Comparison of ENCODE assay signal across 15 cellular contexts in genomic region chr4:22668301-22668700, GRCh38.
DNase-seq lines count a peak whose midpoint lies in the region; ATAC-seq and TF ChIP-seq lines count a peak whose summit lies in the region.
"Had no signal": no experiment of that assay in that cellular context is flagged by ENCODE, and none has a peak within 500 bp of the region (broad histone marks: within the 10 kb centered on the region; RNA-seq: fewer than 3 reads in every experiment).

No MANE protein-coding gene starts in this region.

- no peaks in the 10 kb centered on the region for H3K9me3 Mint-ChIP-seq in activated naive CD8-positive, alpha-beta T cell (ENCODE audit: low read depth)
- no peaks in the 10 kb centered on the region for H3K9me3 Mint-ChIP-seq in activated naive CD8-positive, alpha-beta T cell treated with anti-CD3 and anti-CD28 coated beads, Interleukin-2, amount 50 U/mL, for 24 hours
- no peaks in the 10 kb centered on the region for H3K9me3 Mint-ChIP-seq in T-helper 2 cell treated with Interferon-gamma antibody and Interleukin-4, amounts not matched to agents 5 μg/mL and 100 μg/mL, for 36 hours

- TF ChIP-seq CTCF in fibroblast of pulmonary artery (IDR thresholded peaks at IDR 0.05; ENCODE audit: low read length, missing control alignments): no peak

- peaks cover 52% of the 10 kb centered on the region for H3K4me1 Mint-ChIP-seq in activated naive CD8-positive, alpha-beta T cell (ENCODE audit: low read depth)
- H3K4me1 Mint-ChIP-seq in activated naive CD8-positive, alpha-beta T cell treated with anti-CD3 and anti-CD28 coated beads, Interleukin-2, amount 50 U/mL, for 24 hours: peaks cover 32% of the 10 kb centered on the region
- peaks cover 42% of the 10 kb centered on the region for H3K4me1 Mint-ChIP-seq in T-helper 2 cell treated with Interferon-gamma antibody and Interleukin-4, amounts not matched to agents 5 μg/mL and 100 μg/mL, for 36 hours (ENCODE audit: low read depth)

- no peak for DNase-seq in activated naive CD8-positive, alpha-beta T cell treated with anti-CD3 and anti-CD28 coated beads, Interleukin-2, amount 50 U/mL, for 24 hours
- DNase-seq in T-helper 2 cell treated with Interferon-gamma antibody and Interleukin-4, amounts not matched to agents 5 μg/mL and 100 μg/mL, for 36 hours (ENCODE audit: low spot score): no peak
- DNase-seq in fibroblast of pulmonary artery (ENCODE audit: low read depth) (peak; percentile 75), stromal cell of bone marrow (ENCODE audit: low read depth) (peak; percentile 42), SKM-1 treated with dmso at 0.1 percent for 144 hours (lab: John Stamatoyannopoulos, UW; ENCODE audit: unreplicated experiment) (no peak), GM19240 (ENCODE audit: insufficient read length, low spot score) (no peak), NCI-H1105 treated with DMSO at 0.1 percent for 48 hours (lab: John Stamatoyannopoulos, UW) (no peak)
- DNase-seq: BE2C; effector memory CD4-positive, alpha-beta T cell; left colon; NCI-H1048; NCI-H446 treated with DMSO at 0.1 percent for 48 hours; T1000 had no signal

- H3K4me3 Mint-ChIP-seq in activated naive CD8-positive, alpha-beta T cell: peak overlapping the region; percentile 48
- H3K4me3 Mint-ChIP-seq in activated naive CD8-positive, alpha-beta T cell treated with anti-CD3 and anti-CD28 coated beads, Interleukin-2, amount 50 U/mL, for 24 hours: no peak overlapping the region
- peak overlapping the region; percentile 46 for H3K4me3 Mint-ChIP-seq in T-helper 2 cell treated with Interferon-gamma antibody and Interleukin-4, amounts not matched to agents 5 μg/mL and 100 μg/mL, for 36 hours

- no peaks in the 10 kb centered on the region for H3K27me3 Mint-ChIP-seq in activated naive CD8-positive, alpha-beta T cell
- no peaks in the 10 kb centered on the region for H3K27me3 Mint-ChIP-seq in activated naive CD8-positive, alpha-beta T cell treated with anti-CD3 and anti-CD28 coated beads, Interleukin-2, amount 50 U/mL, for 24 hours
- H3K27me3 Mint-ChIP-seq in T-helper 2 cell treated with Interferon-gamma antibody and Interleukin-4, amounts not matched to agents 5 μg/mL and 100 μg/mL, for 36 hours (ENCODE audit: low read depth): no peaks in the 10 kb centered on the region

- H3K36me3 Mint-ChIP-seq in activated naive CD8-positive, alpha-beta T cell: no peaks in the 10 kb centered on the region
- H3K36me3 Mint-ChIP-seq in activated naive CD8-positive, alpha-beta T cell treated with anti-CD3 and anti-CD28 coated beads, Interleukin-2, amount 50 U/mL, for 24 hours (ENCODE audit: low read depth): no peaks in the 10 kb centered on the region
- peaks cover 7% of the 10 kb centered on the region for H3K36me3 Mint-ChIP-seq in T-helper 2 cell treated with Interferon-gamma antibody and Interleukin-4, amounts not matched to agents 5 μg/mL and 100 μg/mL, for 36 hours (ENCODE audit: low read depth)

- peak overlapping the region; percentile 50 for H3K27ac Mint-ChIP-seq in activated naive CD8-positive, alpha-beta T cell
- H3K27ac Mint-ChIP-seq in activated naive CD8-positive, alpha-beta T cell treated with anti-CD3 and anti-CD28 coated beads, Interleukin-2, amount 50 U/mL, for 24 hours: no peak overlapping the region
- H3K27ac Mint-ChIP-seq in T-helper 2 cell treated with Interferon-gamma antibody and Interleukin-4, amounts not matched to agents 5 μg/mL and 100 μg/mL, for 36 hours: peak overlapping the region; percentile 22

- ATAC-seq in activated naive CD8-positive, alpha-beta T cell treated with anti-CD3 and anti-CD28 coated beads, Interleukin-2, amount 50 U/mL, for 24 hours: no peak
- ATAC-seq: HCT116, left colon had no signal

- H3K4me3 ChIP-seq in fibroblast of pulmonary artery (replicated peaks; ENCODE audit: low read depth, low read length): peak overlapping the region; percentile 1

Comparison
In these comparisons a context has a peak if more than half of its experiments do, and no peak if none do; other contexts are left out.
1. DNase-seq: peak in fibroblast of pulmonary artery (single experiment) and stromal cell of bone marrow (single experiment); none in activated naive CD8-positive, alpha-beta T cell treated with anti-CD3 and anti-CD28 coated beads, Interleukin-2, amount 50 U/mL, for 24 hours (single experiment), T-helper 2 cell treated with Interferon-gamma antibody and Interleukin-4, amounts not matched to agents 5 μg/mL and 100 μg/mL, for 36 hours (single experiment), SKM-1 treated with dmso at 0.1 percent for 144 hours (single experiment), GM19240 (single experiment) and NCI-H1105 treated with DMSO at 0.1 percent for 48 hours (single experiment).